In genomic region chr18:8479826-8480225, GRCh38 we compare ENCODE assay signal across 21 cellular contexts.
"Had no signal": no experiment of that assay in that cellular context is flagged by ENCODE, and none has a peak within 500 bp of the region (broad histone marks: within the 10 kb centered on the region; RNA-seq: fewer than 3 reads in every experiment).

No MANE protein-coding gene starts in this region.

- H3K36me3 ChIP-seq: left ventricle myocardium inferior, ovary, right atrium auricular region, suprapubic skin, thoracic aorta, tibial artery, upper lobe of right lung had no signal

- H3K4me1 Mint-ChIP-seq: immature natural killer cell; naive thymus-derived CD8-positive, alpha-beta T cell; nephron had no signal

- H3K9me3 Mint-ChIP-seq: immature natural killer cell; memory B cell; nephron; stimulated activated naive B cell treated with anti-CD40 and anti-IgM and Interleukin-4, amounts not matched to agents 10 μg/mL and 1 μg/mL and 100 μg/mL, for 72 hours had no signal

- H3K27ac Mint-ChIP-seq: immature natural killer cell; memory B cell; naive thymus-derived CD8-positive, alpha-beta T cell; nephron; progenitor cell of endocrine pancreas; stimulated activated naive B cell treated with anti-CD40 and anti-IgM and Interleukin-4, amounts not matched to agents 10 μg/mL and 1 μg/mL and 100 μg/mL, for 72 hours had no signal

- H3K4me1 ChIP-seq: right atrium auricular region, suprapubic skin, tibial artery, upper lobe of right lung had no signal

- ATAC-seq: left colon; naive thymus-derived CD8-positive, alpha-beta T cell; stimulated activated naive CD8-positive, alpha-beta T cell treated with anti-CD3 and anti-CD28 coated beads, Interleukin-15, Interleukin-2, amounts not matched to agents 100 U/mL and 50 U/mL, for 24 hours had no signal

- H3K4me3 ChIP-seq: left ventricle myocardium inferior, ovary, right atrium auricular region, skin epidermis, suprapubic skin, thoracic aorta, tibial artery, upper lobe of right lung had no signal

- H3K36me3 Mint-ChIP-seq: immature natural killer cell; memory B cell; naive thymus-derived CD8-positive, alpha-beta T cell; stimulated activated naive B cell treated with anti-CD40 and anti-IgM and Interleukin-4, amounts not matched to agents 10 μg/mL and 1 μg/mL and 100 μg/mL, for 72 hours had no signal

- H3K27ac ChIP-seq: left ventricle myocardium inferior, ovary, right atrium auricular region, skin epidermis, suprapubic skin, thoracic aorta, tibial artery, upper lobe of right lung had no signal

- H3K4me3 Mint-ChIP-seq: immature natural killer cell; memory B cell; naive thymus-derived CD8-positive, alpha-beta T cell; nephron; stimulated activated naive B cell treated with anti-CD40 and anti-IgM and Interleukin-4, amounts not matched to agents 10 μg/mL and 1 μg/mL and 100 μg/mL, for 72 hours had no signal

- DNase-seq: immature natural killer cell; kidney; left colon; naive thymus-derived CD8-positive, alpha-beta T cell; stimulated activated CD4-positive, alpha-beta T cell treated with anti-CD3 and anti-CD28 coated beads, Interleukin-12 subunit alpha, Interleukin-12 subunit beta, amount 100 ng/mL, for 4 hours; stimulated activated CD4-positive, alpha-beta T cell treated with anti-CD3 and anti-CD28 coated beads, Interleukin-15, amount 100 ng/mL, for 24 hours; stimulated activated CD4-positive, alpha-beta T cell treated with anti-CD3 and anti-CD28 coated beads, Interleukin-2, amount 100 ng/mL, for 24 hours; stimulated activated CD4-positive, alpha-beta T cell treated with anti-CD3 and anti-CD28 coated beads, Interleukin-4, amount 100 ng/mL, for 1 hour; stimulated activated naive B cell treated with anti-CD40 and anti-IgM and Interleukin-4, amounts not matched to agents 10 μg/mL and 1 μg/mL and 100 μg/mL, for 72 hours; stimulated activated naive CD8-positive, alpha-beta T cell treated with anti-CD3 and anti-CD28 coated beads, Interleukin-15, Interleukin-2, amounts not matched to agents 100 U/mL and 50 U/mL, for 24 hours; tibial artery; upper lobe of right lung had no signal

- H3K9me3 ChIP-seq: left ventricle myocardium inferior, ovary, right atrium auricular region, suprapubic skin, thoracic aorta, tibial artery, upper lobe of right lung had no signal

- H3K27me3 ChIP-seq: ovary, right atrium auricular region, upper lobe of right lung had no signal
